1 cellular context compared by ENCODE assay signal in genomic region chr22:19983701-19984100, GRCh38.
TF ChIP-seq lines count a peak whose summit lies in the region.

No MANE protein-coding gene starts in this region.

TF ChIP-seq in HCT116, 20 proteins besides CTCF, POLR2A, EP300 and RAD21 (continued from another document):
- TF ChIP-seq SIN3A (IDR thresholded peaks at IDR 0.05; ENCODE audit: low read depth): no peak
- no peak for TF ChIP-seq CEBPB (IDR thresholded peaks at IDR 0.05; ENCODE audit: low read depth)
- TF ChIP-seq ELF1 (IDR thresholded peaks at IDR 0.05; ENCODE audit: borderline replicate concordance, low read depth): no peak
- TF ChIP-seq ZNF274 (IDR thresholded peaks at IDR 0.05; ENCODE audit: low read depth, low read length): no peak
- TF ChIP-seq TCF7L2 (IDR thresholded peaks at IDR 0.05; ENCODE audit: borderline replicate concordance, extremely low read depth, insufficient read depth, insufficient read length): no peak
- TF ChIP-seq YY1 (IDR thresholded peaks at IDR 0.05; ENCODE audit: extremely low read depth, insufficient replicate concordance, low read depth, low read length): no peak
- no peak for TF ChIP-seq EGR1 (IDR thresholded peaks at IDR 0.05; ENCODE audit: low read depth)
- TF ChIP-seq, protein P1, sequence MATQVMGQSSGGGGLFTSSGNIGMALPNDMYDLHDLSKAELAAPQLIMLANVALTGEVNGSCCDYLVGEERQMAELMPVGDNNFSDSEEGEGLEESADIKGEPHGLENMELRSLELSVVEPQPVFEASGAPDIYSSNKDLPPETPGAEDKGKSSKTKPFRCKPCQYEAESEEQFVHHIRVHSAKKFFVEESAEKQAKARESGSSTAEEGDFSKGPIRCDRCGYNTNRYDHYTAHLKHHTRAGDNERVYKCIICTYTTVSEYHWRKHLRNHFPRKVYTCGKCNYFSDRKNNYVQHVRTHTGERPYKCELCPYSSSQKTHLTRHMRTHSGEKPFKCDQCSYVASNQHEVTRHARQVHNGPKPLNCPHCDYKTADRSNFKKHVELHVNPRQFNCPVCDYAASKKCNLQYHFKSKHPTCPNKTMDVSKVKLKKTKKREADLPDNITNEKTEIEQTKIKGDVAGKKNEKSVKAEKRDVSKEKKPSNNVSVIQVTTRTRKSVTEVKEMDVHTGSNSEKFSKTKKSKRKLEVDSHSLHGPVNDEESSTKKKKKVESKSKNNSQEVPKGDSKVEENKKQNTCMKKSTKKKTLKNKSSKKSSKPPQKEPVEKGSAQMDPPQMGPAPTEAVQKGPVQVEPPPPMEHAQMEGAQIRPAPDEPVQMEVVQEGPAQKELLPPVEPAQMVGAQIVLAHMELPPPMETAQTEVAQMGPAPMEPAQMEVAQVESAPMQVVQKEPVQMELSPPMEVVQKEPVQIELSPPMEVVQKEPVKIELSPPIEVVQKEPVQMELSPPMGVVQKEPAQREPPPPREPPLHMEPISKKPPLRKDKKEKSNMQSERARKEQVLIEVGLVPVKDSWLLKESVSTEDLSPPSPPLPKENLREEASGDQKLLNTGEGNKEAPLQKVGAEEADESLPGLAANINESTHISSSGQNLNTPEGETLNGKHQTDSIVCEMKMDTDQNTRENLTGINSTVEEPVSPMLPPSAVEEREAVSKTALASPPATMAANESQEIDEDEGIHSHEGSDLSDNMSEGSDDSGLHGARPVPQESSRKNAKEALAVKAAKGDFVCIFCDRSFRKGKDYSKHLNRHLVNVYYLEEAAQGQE (IDR thresholded peaks at IDR 0.05; ENCODE audit: low read depth): no peak
- TF ChIP-seq EZH2 (IDR thresholded peaks at IDR 0.05): no peak
- TF ChIP-seq ZBTB33 (IDR thresholded peaks at IDR 0.05; ENCODE audit: extremely low read depth, insufficient replicate concordance, low read length): no peak
- TF ChIP-seq, protein P2, sequence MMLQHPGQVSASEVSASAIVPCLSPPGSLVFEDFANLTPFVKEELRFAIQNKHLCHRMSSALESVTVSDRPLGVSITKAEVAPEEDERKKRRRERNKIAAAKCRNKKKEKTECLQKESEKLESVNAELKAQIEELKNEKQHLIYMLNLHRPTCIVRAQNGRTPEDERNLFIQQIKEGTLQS (IDR thresholded peaks at IDR 0.05): no peak
- no peak for TF ChIP-seq FOSL1 (IDR thresholded peaks at IDR 0.05; ENCODE audit: low read depth)
- no peak for TF ChIP-seq SP1 (IDR thresholded peaks at IDR 0.05; ENCODE audit: low read depth)
- TF ChIP-seq POLR2AphosphoS5 (IDR thresholded peaks at IDR 0.05; ENCODE audit: low read depth, low read length): no peak
- TF ChIP-seq JUND (IDR thresholded peaks at IDR 0.05): no peak
TF ChIP-seq in HCT116: peak in this region for 0.
